1 cellular context compared by ENCODE assay signal in genomic region chr19:55254625-55254977, GRCh38.
TF ChIP-seq lines count a peak whose summit lies in the region.

No MANE protein-coding gene starts in this region.

TF ChIP-seq in WTC11, 78 proteins besides CTCF, POLR2A, EP300 and RAD21 (continued from another document):
- TF ChIP-seq ERG (CRISPR knock-in tag; IDR thresholded peaks at IDR 0.05) (no peak), E2F1 (CRISPR knock-in tag; IDR thresholded peaks at IDR 0.05) (no peak), IRF2 (CRISPR knock-in tag; IDR thresholded peaks at IDR 0.05; ENCODE audit: borderline replicate concordance, low read depth) (no peak), ZNF232 (CRISPR knock-in tag; IDR thresholded peaks at IDR 0.05) (no peak), ZNF396 (CRISPR knock-in tag; IDR thresholded peaks at IDR 0.05; ENCODE audit: borderline replicate concordance) (no peak)
